In genomic region chr1:51610637-51611036, GRCh38 we compare ENCODE assay signal across 20 cellular contexts. TPM values are rescaled to one million over a fixed set of nuclear protein-coding genes. Genes with fewer than 3 reads are reported as not detected.
DNase-seq lines count a peak whose midpoint lies in the region; ATAC-seq, FAIRE-seq and TF ChIP-seq lines count a peak whose summit lies in the region.
"Had no signal": no experiment of that assay in that cellular context is flagged by ENCODE, and none has a peak within 500 bp of the region (broad histone marks: within the 10 kb centered on the region; RNA-seq: fewer than 3 reads in every experiment).

No MANE protein-coding gene starts in this region.

- H3K36me3 ChIP-seq in Loucy (ENCODE audit: insufficient read depth, low read length): no peaks in the 10 kb centered on the region
- H3K36me3 ChIP-seq in endothelial cell of umbilical vein (ENCODE audit: control insufficient read depth in 2 of 2, extremely low read depth in 1 of 2, insufficient read depth in 2 of 2, low read length in 2 of 2): no peaks in the 10 kb centered on the region
- no peaks in the 10 kb centered on the region for H3K36me3 ChIP-seq in gastrocnemius medialis
- H3K36me3 ChIP-seq: BLaER1, HAP-1 had no signal

- no peak for ATAC-seq in gastrocnemius medialis
- ATAC-seq in GM18511 (IDR thresholded peaks at IDR 0.05; ENCODE audit: unreplicated experiment): no peak
- ATAC-seq in HG03039 (IDR thresholded peaks at IDR 0.05; ENCODE audit: unreplicated experiment): no peak

- H3K27ac ChIP-seq in endothelial cell of umbilical vein (ENCODE audit: insufficient read depth, low read depth, low read length) (no peak overlapping the region), gastrocnemius medialis (peak overlapping the region; percentile 94 to 99 (median 99))
- H3K27ac ChIP-seq: BLaER1 had no signal

- POLR2A ChIA-PET in endothelial cell of umbilical vein (lab: Charles Lee): no interaction called here

- no peaks in the 10 kb centered on the region for H3F3A ChIP-seq in Loucy (ENCODE audit: low read depth)

- CTCF ChIA-PET in endothelial cell of umbilical vein (lab: Charles Lee): interaction anchor here (0.6 to 1.6 kb wide), 3 partner anchors 75 to 756 kb away, joined by 3 to 4 read pairs (median 3); no protein-coding TSS in a partner anchor

- H3K4me3 ChIP-seq in Loucy (ENCODE audit: low read length, poor library complexity, severe bottlenecking): no peak overlapping the region
- no peak overlapping the region for H3K4me3 ChIP-seq in endothelial cell of umbilical vein (replicated peaks in 1 of 3; ENCODE audit: insufficient read depth in 1 of 3, low read depth in 1 of 3, low read length in 3 of 3)
- H3K4me3 ChIP-seq in gastrocnemius medialis: no peak overlapping the region
- H3K4me3 ChIP-seq: BLaER1, HAP-1 had no signal

- H3K79me2 ChIP-seq in Loucy (ENCODE audit: insufficient read depth, low read length): no peaks in the 10 kb centered on the region
- H3K79me2 ChIP-seq in endothelial cell of umbilical vein (ENCODE audit: control insufficient read depth, insufficient read depth, low read length): no peaks in the 10 kb centered on the region

- H2AFZ ChIP-seq in Loucy (ENCODE audit: low read length) (peak overlapping the region; percentile 78), endothelial cell of umbilical vein (ENCODE audit: low read depth, low read length) (no peak overlapping the region)

- TF ChIP-seq POLR2A in H54 (IDR thresholded peaks at IDR 0.05; ENCODE audit: low read depth, low read length) (no peak), endothelial cell of umbilical vein (IDR thresholded peaks at IDR 0.05; ENCODE audit: low read depth, low read length) (no peak), gastrocnemius medialis (IDR thresholded peaks at IDR 0.05) (no peak)

- H3K4me2 ChIP-seq in Loucy (ENCODE audit: low read depth, low read length, poor library complexity, severe bottlenecking) (no peak overlapping the region), endothelial cell of umbilical vein (ENCODE audit: insufficient read depth, low read length) (no peak overlapping the region)
- H3K4me2 ChIP-seq: BLaER1 had no signal

- in situ Hi-C loops in gastrocnemius medialis (cut with MboI; ENCODE audit: low sequenced_read_pairs in 4 of 4): no loop called here

- H3K27me3 ChIP-seq in Loucy (ENCODE audit: insufficient read depth, low read length, poor library complexity, severe bottlenecking) (no peaks in the 10 kb centered on the region), endothelial cell of umbilical vein (ENCODE audit: control insufficient read depth in 2 of 2, insufficient read depth in 2 of 2, low read length in 2 of 2) (peaks cover 3 to 6% of the 10 kb centered on the region in 2 experiments), gastrocnemius medialis (no peaks in the 10 kb centered on the region)
- H3K27me3 ChIP-seq: BLaER1 had no signal

- H3K9ac ChIP-seq in Loucy (ENCODE audit: low read depth, low read length, poor library complexity, severe bottlenecking) (no peak overlapping the region), endothelial cell of umbilical vein (replicated peaks; ENCODE audit: extremely low read depth, insufficient read depth, low read length) (no peak overlapping the region)
- H3K9ac ChIP-seq: BLaER1 had no signal

- DNase-seq in H54 (ENCODE audit: insufficient read length, low spot score) (no peak), endothelial cell of umbilical vein (ENCODE audit: low read depth, low spot score) (no peak), gastrocnemius medialis (no peak), GM19239 (ENCODE audit: insufficient read length, low spot score) (no peak)
- no peak for DNase-seq in activated effector memory CD4-positive, alpha-beta T cell treated with anti-CD3 and anti-CD28 coated beads, Interleukin-2, amount 50 U/mL, for 16 hours
- DNase-seq: CD4-positive, alpha-beta memory T cell; GF-D8; KBM-7; MV-4-11; NCI-H1417; NCI-H187 treated with DMSO at 0.1 percent for 48 hours; NCI-H2227 treated with DMSO at 0.1 percent for 48 hours; NCI-H510A treated with DMSO at 0.1 percent for 48 hours; NCI-H774 had no signal

- intact Hi-C loops in endothelial cell of umbilical vein (cut with micrococcal nuclease): no loop called here
- intact Hi-C loops in gastrocnemius medialis (cut with DNase I; ENCODE audit: low total_unique reads): loop anchor here (5.0 kb wide), 1 partner anchor 48 kb away; no protein-coding TSS in a partner anchor

- BruUV-seq in endothelial cell of umbilical vein (replicated peaks; lab: Mats Ljungman, UMichigan): no TSS peak

- H3K9me2 ChIP-seq in Loucy (replicated peaks; ENCODE audit: low read depth, low read length): no peaks in the 10 kb centered on the region

- H3K9me3 ChIP-seq in Loucy (ENCODE audit: insufficient read depth, low read depth, low read length) (no peaks in the 10 kb centered on the region), endothelial cell of umbilical vein (replicated peaks; ENCODE audit: control insufficient read depth, insufficient read depth, low read length) (no peaks in the 10 kb centered on the region), gastrocnemius medialis (no peaks in the 10 kb centered on the region)
- H3K9me3 ChIP-seq: BLaER1, HAP-1 had no signal

- H3K4me1 ChIP-seq in Loucy (ENCODE audit: insufficient read depth, low read length, poor library complexity, severe bottlenecking): no peaks in the 10 kb centered on the region
- no peaks in the 10 kb centered on the region for H3K4me1 ChIP-seq in endothelial cell of umbilical vein (ENCODE audit: control insufficient read depth, extremely low read depth, insufficient read depth, low read length)
- peaks cover 40 to 48% of the 10 kb centered on the region in 2 donors for H3K4me1 ChIP-seq in gastrocnemius medialis
- H3K4me1 ChIP-seq: BLaER1, HAP-1 had no signal

- H4K20me1 ChIP-seq in Loucy (ENCODE audit: insufficient read depth, low read length, poor library complexity, severe bottlenecking) (no peaks in the 10 kb centered on the region), endothelial cell of umbilical vein (replicated peaks; ENCODE audit: control insufficient read depth, extremely low read depth, insufficient read depth, low read length) (no peaks in the 10 kb centered on the region)
- H4K20me1 ChIP-seq: BLaER1 had no signal

- TF ChIP-seq CTCF in Loucy (conservative IDR thresholded peaks at IDR 0.05; ENCODE audit: low read length) (no peak), endothelial cell of umbilical vein (IDR thresholded peaks at IDR 0.05; ENCODE audit: extremely low read depth in 1 of 2, insufficient read depth in 1 of 2, low read depth in 1 of 2, low read length in 2 of 2) (no peak), gastrocnemius medialis (IDR thresholded peaks at IDR 0.05 in 4 of 5, conservative IDR thresholded peaks at IDR 0.05 in 1 of 5) (no peak)

- no peaks in the 10 kb centered on the region for H3K9me1 ChIP-seq in endothelial cell of umbilical vein (replicated peaks; ENCODE audit: control insufficient read depth, extremely low read depth, insufficient read depth, low read length)

- dilution Hi-C loops in endothelial cell of umbilical vein (cut with MboI; ENCODE audit: extremely low pct_ligation_motif_present, low sequenced_read_pairs): no loop called here

- FAIRE-seq in H54 (lab: Jason Lieb, UNC): peak; percentile 33
- FAIRE-seq in endothelial cell of umbilical vein (lab: Jason Lieb, UNC): peak; percentile 50
- no peak for FAIRE-seq in GM19239 (lab: Jason Lieb, UNC)
- FAIRE-seq: GM18507 had no signal

TF ChIP-seq in endothelial cell of umbilical vein, 7 proteins besides CTCF, POLR2A, EP300 and RAD21:
- TF ChIP-seq FOS (IDR thresholded peaks at IDR 0.05; ENCODE audit: borderline replicate concordance, insufficient read depth, low read length) (no peak), JUN (IDR thresholded peaks at IDR 0.05; ENCODE audit: borderline replicate concordance, insufficient read depth, insufficient read length, low read depth) (no peak), EZH2 (IDR thresholded peaks at IDR 0.05; ENCODE audit: borderline replicate concordance, low read depth, low read length, severe bottlenecking) (no peak), POLR2AphosphoS5 (IDR thresholded peaks at IDR 0.05; ENCODE audit: insufficient read depth, low read depth, low read length) (no peak)
TF ChIP-seq in endothelial cell of umbilical vein: peak in this region for 0.

RNA-seq across cellular contexts. Expression of gene OSBPL9, which starts 6.3 kb away (rescaled TPM):
- total RNA-seq in endothelial cell of umbilical vein (74.8 and 80.3 TPM in 2 replicates), gastrocnemius medialis (100 to 1,000 TPM in 3 of 4 donors, 10 to 100 TPM in 1; 65.8 to 206 (median 136) TPM)
- polyA plus RNA-seq in endothelial cell of umbilical vein: 46.2 and 52.5 TPM in 2 replicates
- polyA plus RNA-seq in endothelial cell of umbilical vein (2011; cell fraction: cytosol; rRNA removed): 55.0 and 58.8 TPM in 2 replicates
- polyA plus RNA-seq in endothelial cell of umbilical vein (2011; cell fraction: nucleus; rRNA removed): 90.8 and 101 TPM in 2 replicates
- 47.7 and 64.7 TPM in 2 replicates for polyA plus RNA-seq in endothelial cell of umbilical vein (2012)
- 165 and 179 TPM in 2 replicates for polyA minus RNA-seq in endothelial cell of umbilical vein
- 50.0 TPM for polyA minus RNA-seq in endothelial cell of umbilical vein (2011; cell fraction: cytosol; rRNA and poly(A)+ RNA removed)
- 155 and 206 TPM in 2 replicates for polyA minus RNA-seq in endothelial cell of umbilical vein (2011; cell fraction: nucleus; rRNA and poly(A)+ RNA removed)
